20 cellular contexts compared by ENCODE assay signal in the genomic region with DNA sequence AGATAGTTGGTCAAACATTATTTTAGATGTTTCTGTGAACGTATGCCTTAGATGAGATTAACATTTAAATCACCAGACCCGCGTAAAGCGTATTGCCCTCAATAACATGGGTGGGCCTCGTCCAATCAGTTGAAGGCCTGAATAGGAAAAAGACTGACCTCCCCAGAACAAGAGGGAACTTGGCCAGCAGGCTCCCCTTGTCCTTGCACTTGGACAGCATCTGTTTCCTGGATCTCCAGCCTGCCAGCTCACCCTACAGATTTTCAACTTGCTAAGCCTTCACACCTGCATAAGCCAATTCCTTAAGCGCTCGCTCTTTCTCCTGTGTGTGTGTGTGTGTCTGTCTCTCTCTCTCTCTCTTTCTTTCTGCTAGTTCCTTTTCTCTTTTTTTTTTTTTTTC. TPM values are rescaled to one million over a fixed set of nuclear protein-coding genes. Genes with fewer than 3 reads are reported as not detected.
A peak's percentile ranks its signal among the peaks of the same experiment; 100 is the strongest.
DNase-seq lines count a peak whose midpoint lies in the region; ATAC-seq and TF ChIP-seq lines count a peak whose summit lies in the region.
"Had no signal": no experiment of that assay in that cellular context is flagged by ENCODE, and none has a peak within 500 bp of the region (broad histone marks: within the 10 kb centered on the region; RNA-seq: fewer than 3 reads in every experiment).

No MANE protein-coding gene starts in this region.

- H3K27ac ChIP-seq in BLaER1 treated with 17β-estradiol and CSF1 and Interleukin-3, amounts not matched to agents 10 nM and 100 nM = peak overlapping the region in 6 of 11 experiments; percentile 13 to 49 (median 24); a peak in 8 of 22 replicates
- H3K27ac ChIP-seq in CD8-positive, alpha-beta T cell (ENCODE audit: low read depth, low read length) = no peak overlapping the region
- H3K27ac ChIP-seq in trophoblast cell (ENCODE audit: low read depth, low read length) = no peak overlapping the region
- H3K27ac ChIP-seq in caudate nucleus (ENCODE audit: low read depth, low read length) = no peak overlapping the region
- H3K27ac ChIP-seq: epithelial cell of prostate, lower lobe of right lung, right lobe of liver, thyroid gland had no signal

- no peak overlapping the region for H3K18ac ChIP-seq in trophoblast cell (ENCODE audit: low read length)

- H4K12ac ChIP-seq in trophoblast cell (ENCODE audit: low read depth, low read length) = no peak overlapping the region

- DNase-seq in CD8-positive, alpha-beta T cell = no peak
- no peak for DNase-seq in central memory CD8-positive, alpha-beta T cell (ENCODE audit: low spot score in 2 of 2)
- DNase-seq in trophoblast cell = no peak
- no peak for DNase-seq in SKM-1 (lab: John Stamatoyannopoulos, UW; ENCODE audit: unreplicated experiment)
- no peak for DNase-seq in HCEC 1CT
- DNase-seq in NCI-H82 treated with DMSO at 0.1 percent for 48 hours (lab: John Stamatoyannopoulos, UW; ENCODE audit: unreplicated experiment) = no peak
- DNase-seq in caudate nucleus (lab: John Stamatoyannopoulos, UW) = no peak
- DNase-seq: activated CD4-positive, alpha-beta T cell treated with anti-CD3 and anti-CD28 coated beads for 1 hour; cortex of kidney; foreskin fibroblast; hippocampal formation; lower lobe of right lung; NCI-H510A; right lobe of liver; SK-N-SH; thyroid gland had no signal

- H3K4ac ChIP-seq in trophoblast cell (ENCODE audit: low read depth, low read length) = peak overlapping the region; percentile 14

- peaks cover 77% of the 10 kb centered on the region for H3K4me1 Mint-ChIP-seq in CD8-positive, alpha-beta T cell (ENCODE audit: low read depth)
- peaks cover 65% of the 10 kb centered on the region for H3K4me1 Mint-ChIP-seq in central memory CD8-positive, alpha-beta T cell

- no peak overlapping the region for H2BK120ac ChIP-seq in trophoblast cell (ENCODE audit: insufficient read depth, low read length, poor library complexity)

- peak overlapping the region in 5 of 11 experiments; percentile 2 to 54 (median 14); a peak in 2 of 22 replicates for H3K9ac ChIP-seq in BLaER1 treated with 17β-estradiol and CSF1 and Interleukin-3, amounts not matched to agents 10 nM and 100 nM
- H3K9ac ChIP-seq in trophoblast cell (ENCODE audit: low read length) = no peak overlapping the region
- H3K9ac ChIP-seq: SK-N-SH had no signal

- no peak overlapping the region for H3K4me3 Mint-ChIP-seq in CD8-positive, alpha-beta T cell
- no peak overlapping the region for H3K4me3 Mint-ChIP-seq in central memory CD8-positive, alpha-beta T cell

- no peaks in the 10 kb centered on the region for H3K27me3 ChIP-seq in BLaER1 treated with 17β-estradiol and CSF1 and Interleukin-3, amounts not matched to agents 10 nM and 100 nM
- H3K27me3 ChIP-seq in CD8-positive, alpha-beta T cell (ENCODE audit: insufficient read depth, low read length) = no peaks in the 10 kb centered on the region
- no peaks in the 10 kb centered on the region for H3K27me3 ChIP-seq in trophoblast cell (ENCODE audit: insufficient read depth, low read length)
- H3K27me3 ChIP-seq: right lobe of liver, thyroid gland had no signal

- H3K27ac Mint-ChIP-seq in CD8-positive, alpha-beta T cell = peak overlapping the region; percentile 8
- H3K27ac Mint-ChIP-seq in central memory CD8-positive, alpha-beta T cell (ENCODE audit: low read depth) = peak overlapping the region; percentile 90

- H4K20me1 ChIP-seq in BLaER1 treated with 17β-estradiol and CSF1 and Interleukin-3, amounts not matched to agents 10 nM and 100 nM = peaks cover 23 to 97% (median 46%) of the 10 kb centered on the region in 11 experiments; a peak in 20 of 22 replicates

- H3K4me3 ChIP-seq in BLaER1 treated with 17β-estradiol and CSF1 and Interleukin-3, amounts not matched to agents 10 nM and 100 nM = no peak overlapping the region; a peak in 1 of 20 replicates
- H3K4me3 ChIP-seq in CD8-positive, alpha-beta T cell (ENCODE audit: low read depth, low read length) = no peak overlapping the region
- no peak overlapping the region for H3K4me3 ChIP-seq in trophoblast cell (ENCODE audit: low read depth, low read length)
- H3K4me3 ChIP-seq: lower lobe of right lung, right lobe of liver, thyroid gland had no signal

- no CpG with 5 or more reads among the region's 7 CpGs for WGBS in trophoblast cell (ENCODE audit: extremely low coverage, insufficient coverage, insufficient read length)

- no peaks in the 10 kb centered on the region for H3K9me3 Mint-ChIP-seq in CD8-positive, alpha-beta T cell
- no peaks in the 10 kb centered on the region for H3K9me3 Mint-ChIP-seq in central memory CD8-positive, alpha-beta T cell
- H3K9me3 Mint-ChIP-seq: activated T-helper 2 cell treated with anti-CD3 and anti-CD28 coated beads, Interferon-gamma antibody, Interleukin-2, Interleukin-4, amounts not matched to agents 10 μg/mL and 5 μg/mL and 100 μg/mL, durations not matched to agents 14 hours and 24 hours and 36 hours had no signal

- no peak for TF ChIP-seq CTCF in CD8-positive, alpha-beta T cell (IDR thresholded peaks at IDR 0.05)

- H2AFZ ChIP-seq in trophoblast cell (ENCODE audit: insufficient read depth, low read length, poor library complexity) = no peak overlapping the region

- peak overlapping the region; percentile 81 to 99 (median 88) for H3K4me2 ChIP-seq in BLaER1 treated with 17β-estradiol and CSF1 and Interleukin-3, amounts not matched to agents 10 nM and 100 nM
- H3K4me2 ChIP-seq in trophoblast cell (ENCODE audit: low read length) = no peak overlapping the region
- H3K4me2 ChIP-seq: SK-N-SH had no signal

- CTCF ChIA-PET in CD8-positive, alpha-beta T cell (lab: Charles Lee) = interaction anchor here (1.1 to 1.2 kb wide), 2 partner anchors 10 to 12 kb away, joined by 3 read pairs; no protein-coding TSS in a partner anchor

- H3K36me3 ChIP-seq in BLaER1 treated with 17β-estradiol and CSF1 and Interleukin-3, amounts not matched to agents 10 nM and 100 nM = peaks cover 0 to 37% (median 0%) of the 10 kb centered on the region in 11 experiments; a peak in 7 of 22 replicates
- H3K36me3 ChIP-seq in CD8-positive, alpha-beta T cell (ENCODE audit: insufficient read depth, low read length) = no peaks in the 10 kb centered on the region
- peaks cover 1 to 8% of the 10 kb centered on the region in 2 experiments for H3K36me3 ChIP-seq in trophoblast cell (ENCODE audit: control insufficient read depth in 1 of 2, insufficient read depth in 2 of 2, low read length in 2 of 2)
- H3K36me3 ChIP-seq: right lobe of liver, thyroid gland had no signal

- POLR2A ChIA-PET in CD8-positive, alpha-beta T cell (lab: Charles Lee) = no interaction called here

- no peak overlapping the region for H3K14ac ChIP-seq in trophoblast cell (ENCODE audit: low read length)

- no peaks in the 10 kb centered on the region for H3K79me1 ChIP-seq in trophoblast cell (ENCODE audit: low read length)

- H4K8ac ChIP-seq in trophoblast cell (ENCODE audit: low read depth, low read length) = no peak overlapping the region

- intact Hi-C loops in CD8-positive, alpha-beta T cell (cut with DNase I, micrococcal nuclease) = no loop called here

- peaks cover 93 to 100% (median 99%) of the 10 kb centered on the region in 10 experiments for H3K4me1 ChIP-seq in BLaER1 treated with 17β-estradiol and CSF1 and Interleukin-3, amounts not matched to agents 10 nM and 100 nM
- peaks cover 47% of the 10 kb centered on the region for H3K4me1 ChIP-seq in CD8-positive, alpha-beta T cell (ENCODE audit: insufficient read depth, low read length)
- H3K4me1 ChIP-seq in trophoblast cell (ENCODE audit: control insufficient read depth in 1 of 2, insufficient read depth in 2 of 2, low read length in 2 of 2) = peaks cover 20 to 32% of the 10 kb centered on the region in 2 experiments

- H3K79me2 ChIP-seq in trophoblast cell (ENCODE audit: control insufficient read depth, insufficient read depth, low read length, poor library complexity) = peaks cover 7% of the 10 kb centered on the region

- no peak overlapping the region for H4K91ac ChIP-seq in trophoblast cell (ENCODE audit: low read depth, low read length)

- no peak overlapping the region for H2AK5ac ChIP-seq in trophoblast cell (ENCODE audit: low read length)

- H2BK5ac ChIP-seq in trophoblast cell (ENCODE audit: low read depth, low read length, poor library complexity) = no peak overlapping the region

- no peaks in the 10 kb centered on the region for H3K27me3 Mint-ChIP-seq in CD8-positive, alpha-beta T cell (ENCODE audit: low read depth)
- no peaks in the 10 kb centered on the region for H3K27me3 Mint-ChIP-seq in central memory CD8-positive, alpha-beta T cell

- H3K36me3 Mint-ChIP-seq in CD8-positive, alpha-beta T cell = peaks cover 24% of the 10 kb centered on the region
- peaks cover 15% of the 10 kb centered on the region for H3K36me3 Mint-ChIP-seq in central memory CD8-positive, alpha-beta T cell (ENCODE audit: insufficient read depth)

- ATAC-seq in CD8-positive, alpha-beta T cell = no peak
- no peak for ATAC-seq in central memory CD8-positive, alpha-beta T cell (replicated peaks; ENCODE audit: extremely low read depth, poor library complexity, severe bottlenecking)
- ATAC-seq: HCT116, lower lobe of right lung, right lobe of liver had no signal

- H3K9me3 ChIP-seq in BLaER1 treated with 17β-estradiol and CSF1 and Interleukin-3, amounts not matched to agents 10 nM and 100 nM (replicated peaks in 1 of 11) = no peaks in the 10 kb centered on the region
- H3K9me3 ChIP-seq in CD8-positive, alpha-beta T cell (ENCODE audit: low read length) = no peaks in the 10 kb centered on the region
- no peaks in the 10 kb centered on the region for H3K9me3 ChIP-seq in trophoblast cell (ENCODE audit: insufficient read depth, low read depth, low read length)
- H3K9me3 ChIP-seq: lower lobe of right lung, right lobe of liver, SK-N-SH, thyroid gland had no signal

- no peak overlapping the region for H3K23ac ChIP-seq in trophoblast cell (ENCODE audit: low read length)

- no peak overlapping the region for H2BK12ac ChIP-seq in trophoblast cell (ENCODE audit: low read length)

RNA-seq across cellular contexts. Expression of gene TOM1, which starts 8.2 kb away (rescaled TPM):
- 100 to 1,000 TPM; 166 to 170 TPM for total RNA-seq in CD8-positive, alpha-beta T cell
- 41.6 and 45.0 TPM in 2 replicates for polyA plus RNA-seq in trophoblast cell (2013)

RNA-seq across cellular contexts. Expression of gene HMGXB4, which starts 50.6 kb away (rescaled TPM):
- 10 to 100 TPM; 42.6 to 47.0 TPM for total RNA-seq in CD8-positive, alpha-beta T cell
- 22.9 and 23.8 TPM in 2 replicates for polyA plus RNA-seq in trophoblast cell (2013)

Comparison
In these comparisons a context has a peak if more than half of its experiments do, and no peak if none do; other contexts are left out.
1. H3K27ac ChIP-seq: peak in BLaER1 treated with 17β-estradiol and CSF1 and Interleukin-3, amounts not matched to agents 10 nM and 100 nM (6 of 11); none in CD8-positive, alpha-beta T cell (single experiment), trophoblast cell (single experiment) and caudate nucleus (single experiment).